1 cellular context compared by ENCODE assay signal in the genomic region with DNA sequence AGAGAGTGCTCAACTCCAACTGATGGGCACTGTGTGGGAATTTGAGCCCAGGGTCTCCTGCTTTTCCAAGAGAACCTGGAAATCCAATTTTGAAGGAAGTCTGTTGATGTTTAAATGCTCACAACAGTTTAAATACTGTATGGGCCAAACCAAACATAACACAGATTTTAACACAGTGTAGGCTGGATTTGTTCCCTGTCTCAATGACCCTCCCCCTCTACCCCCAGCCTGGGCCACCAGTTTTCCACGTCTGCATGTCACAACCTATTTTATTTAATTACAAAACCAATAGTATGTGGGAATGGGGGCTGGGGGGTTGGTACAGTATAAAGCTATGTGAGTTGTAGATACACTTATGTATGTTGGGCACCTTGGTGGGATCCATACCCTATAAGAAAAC.
TF ChIP-seq lines count a peak whose summit lies in the region.

No MANE protein-coding gene starts in this region.

TF ChIP-seq in IMR-90, 13 proteins besides CTCF, POLR2A, EP300 and RAD21:
- no peak for TF ChIP-seq NFE2L2 (IDR thresholded peaks at IDR 0.05; ENCODE audit: low read depth, low read length)
- no peak for TF ChIP-seq CHD1 (IDR thresholded peaks at IDR 0.05; ENCODE audit: low read depth, low read length)
- no peak for TF ChIP-seq MXI1 (IDR thresholded peaks at IDR 0.05; ENCODE audit: borderline replicate concordance, low read depth, low read length)
- no peak for TF ChIP-seq FOS (IDR thresholded peaks at IDR 0.05; ENCODE audit: low read depth, low read length)
- no peak for TF ChIP-seq CEBPB (IDR thresholded peaks at IDR 0.05; ENCODE audit: low read depth, low read length)
- TF ChIP-seq MAZ (IDR thresholded peaks at IDR 0.05; ENCODE audit: borderline replicate concordance, low read depth, low read length), result no peak
- TF ChIP-seq BHLHE40 (IDR thresholded peaks at IDR 0.05; ENCODE audit: low read depth, low read length), result no peak
- no peak for TF ChIP-seq RCOR1 (IDR thresholded peaks at IDR 0.05; ENCODE audit: insufficient replicate concordance, low read length)
- TF ChIP-seq SMC3 (IDR thresholded peaks at IDR 0.05; ENCODE audit: low read depth, low read length), result no peak
- TF ChIP-seq RFX5 (IDR thresholded peaks at IDR 0.05; ENCODE audit: low read depth, low read length), result no peak
- no peak for TF ChIP-seq USF2 (IDR thresholded peaks at IDR 0.05; ENCODE audit: low read depth, low read length)
- TF ChIP-seq MAFK (IDR thresholded peaks at IDR 0.05; ENCODE audit: low read depth, low read length), result no peak
- TF ChIP-seq ELK1 (IDR thresholded peaks at IDR 0.05; ENCODE audit: borderline replicate concordance, low read depth, low read length), result no peak
